8 cellular contexts compared by ENCODE assay signal in the genomic region with DNA sequence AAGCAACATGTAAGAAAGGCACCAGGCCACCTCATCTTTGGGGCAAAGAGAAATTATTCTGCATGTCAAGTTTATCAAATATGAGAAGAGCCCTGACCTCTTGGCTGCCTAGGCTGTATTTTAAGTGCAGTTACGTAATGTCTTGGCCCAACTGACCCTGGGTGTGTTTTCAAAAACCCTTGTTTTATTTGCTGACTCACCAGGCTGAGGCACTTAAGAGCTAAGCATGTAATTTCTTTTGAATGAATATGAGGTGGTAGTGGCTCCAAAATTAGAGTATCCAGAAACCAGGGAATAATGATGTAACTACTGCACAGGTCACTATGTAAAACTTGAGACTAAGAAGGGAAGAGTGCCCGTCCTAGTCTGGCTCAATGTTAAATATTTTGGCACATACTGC. TPM values are rescaled to one million over a fixed set of nuclear protein-coding genes. Genes with fewer than 3 reads are reported as not detected.
A peak's percentile ranks its signal among the peaks of the same experiment; 100 is the strongest.
DNase-seq lines count a peak whose midpoint lies in the region; ATAC-seq and TF ChIP-seq lines count a peak whose summit lies in the region.
"Had no signal": no experiment of that assay in that cellular context is flagged by ENCODE, and none has a peak within 500 bp of the region (broad histone marks: within the 10 kb centered on the region; RNA-seq: fewer than 3 reads in every experiment).

No MANE protein-coding gene starts in this region.

- H3K4me2 ChIP-seq in neuronal stem cell (ENCODE audit: insufficient read depth, low read length, poor library complexity, severe bottlenecking) = no peak overlapping the region

- ATAC-seq in thoracic aorta (ENCODE audit: insufficient number of reproducible peaks, low FRiP score, low read depth) = peak; percentile 88

- H2BK15ac ChIP-seq in neuronal stem cell (ENCODE audit: low read length) = no peak overlapping the region

- no peaks in the 10 kb centered on the region for H3K27me3 Mint-ChIP-seq in T-helper 2 cell treated with Interferon-gamma antibody and Interleukin-4, amounts not matched to agents 5 μg/mL and 100 μg/mL, for 36 hours (ENCODE audit: low read depth)

- H3K14ac ChIP-seq in neuronal stem cell (ENCODE audit: low read length) = no peak overlapping the region

- WGBS in neuronal stem cell (ENCODE audit: extremely low coverage in 2 of 2, insufficient read length in 2 of 2, insufficient replicate concordance in 1 of 2), 2 donors = no CpG with 5 or more reads among the region's 2 CpGs

- no peak overlapping the region for H2BK12ac ChIP-seq in neuronal stem cell (ENCODE audit: low read length)

- H4K91ac ChIP-seq in neuronal stem cell (ENCODE audit: low read depth, low read length, poor library complexity) = no peak overlapping the region

- H2AK5ac ChIP-seq in neuronal stem cell (ENCODE audit: low read depth, low read length) = no peak overlapping the region

- no peaks in the 10 kb centered on the region for H3K4me1 Mint-ChIP-seq in T-helper 2 cell treated with Interferon-gamma antibody and Interleukin-4, amounts not matched to agents 5 μg/mL and 100 μg/mL, for 36 hours (ENCODE audit: low read depth)

- H3K36me3 Mint-ChIP-seq in T-helper 2 cell treated with Interferon-gamma antibody and Interleukin-4, amounts not matched to agents 5 μg/mL and 100 μg/mL, for 36 hours (ENCODE audit: low read depth) = no peaks in the 10 kb centered on the region

- no peak overlapping the region for H4K8ac ChIP-seq in neuronal stem cell (ENCODE audit: low read depth, low read length)

- no peak overlapping the region for H2BK120ac ChIP-seq in neuronal stem cell (ENCODE audit: low read depth, low read length)

- peaks cover 25% of the 10 kb centered on the region for H3K4me1 ChIP-seq in SJSA1 (replicated peaks)
- peaks cover 12 to 35% of the 10 kb centered on the region in 2 donors for H3K4me1 ChIP-seq in thoracic aorta (ENCODE audit: control insufficient read depth in 1 of 2, low read depth in 2 of 2)
- H3K4me1 ChIP-seq in neuronal stem cell (ENCODE audit: control insufficient read depth in 2 of 2, insufficient read depth in 1 of 2, low read depth in 1 of 2, low read length in 2 of 2) = no peaks in the 10 kb centered on the region

- H3K27me3 ChIP-seq in SJSA1 (replicated peaks) = no peaks in the 10 kb centered on the region
- H3K27me3 ChIP-seq in thoracic aorta (replicated peaks; ENCODE audit: insufficient read depth) = no peaks in the 10 kb centered on the region
- H3K27me3 ChIP-seq in neuronal stem cell (ENCODE audit: control insufficient read depth in 3 of 3, insufficient read depth in 3 of 3, low read depth in 1 of 3, low read length in 3 of 3) = no peaks in the 10 kb centered on the region

- H3K18ac ChIP-seq in neuronal stem cell (ENCODE audit: low read length) = no peak overlapping the region

- H3K9me3 Mint-ChIP-seq in T-helper 2 cell treated with Interferon-gamma antibody and Interleukin-4, amounts not matched to agents 5 μg/mL and 100 μg/mL, for 36 hours = peaks cover 9% of the 10 kb centered on the region

- H3K27ac Mint-ChIP-seq in T-helper 2 cell treated with Interferon-gamma antibody and Interleukin-4, amounts not matched to agents 5 μg/mL and 100 μg/mL, for 36 hours = no peak overlapping the region

- DNase-seq in HT1080 (ENCODE audit: low read depth) (peak; percentile 55), SJSA1 (ENCODE audit: low read depth in 1 of 2, low spot score in 2 of 2) (peak in 1 of 2 experiments; percentile 64), glomerular visceral epithelial cell (ENCODE audit: extremely low spot score) (peak; percentile 12), thoracic aorta (ENCODE audit: low spot score) (peak; percentile 57), neuronal stem cell (ENCODE audit: low spot score) (no peak), islet precursor cell (no peak)
- no peak for DNase-seq in T-helper 2 cell treated with Interferon-gamma antibody and Interleukin-4, amounts not matched to agents 5 μg/mL and 100 μg/mL, for 36 hours (ENCODE audit: low spot score)
- DNase-seq: NK-92 treated with Interleukin-12 subunit alpha and Interleukin-12 subunit beta, amount 100 ng/mL, for 24 hours had no signal

- H3K9me3 ChIP-seq in SJSA1 (replicated peaks) = no peaks in the 10 kb centered on the region
- no peaks in the 10 kb centered on the region for H3K9me3 ChIP-seq in thoracic aorta
- H3K9me3 ChIP-seq in neuronal stem cell (replicated peaks in 1 of 2; ENCODE audit: control insufficient read depth in 2 of 2, insufficient read depth in 1 of 2, low read depth in 1 of 2, low read length in 2 of 2) = peaks cover 3 to 8% of the 10 kb centered on the region in 2 donors

- H3K79me1 ChIP-seq in neuronal stem cell (ENCODE audit: low read depth, low read length) = no peaks in the 10 kb centered on the region

- H3K9ac ChIP-seq in neuronal stem cell (ENCODE audit: low read depth, low read length, poor library complexity) = no peak overlapping the region

- no peak overlapping the region for H3K23ac ChIP-seq in neuronal stem cell (ENCODE audit: low read depth, low read length, poor library complexity)

- H2BK5ac ChIP-seq in neuronal stem cell (ENCODE audit: low read length) = no peak overlapping the region

- peak overlapping the region; percentile 40 for H3K27ac ChIP-seq in SJSA1
- H3K27ac ChIP-seq in thoracic aorta = peak overlapping the region; percentile 79 to 88
- H3K27ac ChIP-seq in neuronal stem cell (replicated peaks; ENCODE audit: low read length) = no peak overlapping the region

- H3K4me3 Mint-ChIP-seq in T-helper 2 cell treated with Interferon-gamma antibody and Interleukin-4, amounts not matched to agents 5 μg/mL and 100 μg/mL, for 36 hours = no peak overlapping the region

- no peak overlapping the region for H3K4me3 ChIP-seq in SJSA1
- no peak overlapping the region for H3K4me3 ChIP-seq in thoracic aorta
- H3K4me3 ChIP-seq in neuronal stem cell (ENCODE audit: low read length in 2 of 2) = no peak overlapping the region

- no peak for TF ChIP-seq CTCF in thoracic aorta (IDR thresholded peaks at IDR 0.05)

- no peaks in the 10 kb centered on the region for H3K36me3 ChIP-seq in SJSA1
- H3K36me3 ChIP-seq in thoracic aorta = no peaks in the 10 kb centered on the region
- no peaks in the 10 kb centered on the region for H3K36me3 ChIP-seq in neuronal stem cell (replicated peaks in 1 of 2; ENCODE audit: control insufficient read depth in 2 of 2, insufficient read depth in 2 of 2, low read length in 2 of 2)

- H3K4ac ChIP-seq in neuronal stem cell (ENCODE audit: low read length) = no peak overlapping the region

- H2AFZ ChIP-seq in neuronal stem cell (ENCODE audit: low read length) = no peak overlapping the region

RNA-seq across cellular contexts. Expression of gene PGPEP1L, which starts 24.3 kb away (rescaled TPM):
- total RNA-seq in HT1080 (2014; rRNA removed; shearing (Covaris generic)) = not detected in 2 replicates
- polyA plus RNA-seq in HT1080 (2015; cell fraction: cytosol; rRNA removed) = not detected in 2 replicates
- polyA plus RNA-seq in HT1080 (2015; cell fraction: nucleus; rRNA removed) = not detected in 2 replicates
- total RNA-seq in SJSA1 (2014; rRNA removed; shearing (Covaris generic)) = not detected in 2 replicates
- total RNA-seq in thoracic aorta = 1 to 10 TPM in 1 of 2 donors, not detected in 1; 2.5 TPM
- not detected for polyA plus RNA-seq in neuronal stem cell (2013, experiment 1 of 2)
- polyA plus RNA-seq in neuronal stem cell (2013, experiment 2 of 2) = not detected

Comparison
In these comparisons a context has a peak if more than half of its experiments do, and no peak if none do; other contexts are left out.
1. DNase-seq: peak in HT1080 (single experiment), glomerular visceral epithelial cell (single experiment) and thoracic aorta (single experiment); none in neuronal stem cell (single experiment), islet precursor cell (single experiment) and T-helper 2 cell treated with Interferon-gamma antibody and Interleukin-4, amounts not matched to agents 5 μg/mL and 100 μg/mL, for 36 hours (single experiment).